Comparison of ENCODE assay signal across 24 cellular contexts in genomic region chr19:31976775-31977536, GRCh38.
"Had no signal": no experiment of that assay in that cellular context is flagged by ENCODE, and none has a peak within 500 bp of the region (broad histone marks: within the 10 kb centered on the region; RNA-seq: fewer than 3 reads in every experiment).

No MANE protein-coding gene starts in this region.

- H2AFZ ChIP-seq: parathyroid adenoma had no signal

- H3K4me3 ChIP-seq: left lung, mucosa of descending colon, right lobe of liver, tibial artery, upper lobe of left lung, uterus had no signal

- H3K4me1 ChIP-seq: left lung, parathyroid adenoma, right lobe of liver, tibial artery, upper lobe of left lung, uterus had no signal

- H3K36me3 ChIP-seq: left lung, neutrophil, right lobe of liver, tibial artery, upper lobe of left lung, uterus had no signal

- H3K9ac ChIP-seq: parathyroid adenoma had no signal

- H3K79me2 ChIP-seq: parathyroid adenoma had no signal

- H3K27ac ChIP-seq: left lung, neutrophil, parathyroid adenoma, right lobe of liver, tibial artery, upper lobe of left lung, uterus had no signal

- H3K9me3 ChIP-seq: left lung, mucosa of descending colon, neutrophil, right lobe of liver, tibial artery, upper lobe of left lung, uterus had no signal

- H3K27me3 ChIP-seq: left lung, neutrophil, right lobe of liver, tibial artery, upper lobe of left lung, uterus had no signal

- H3K4me3 Mint-ChIP-seq: dendritic cell treated with granulocyte-macrophage colony-stimulating factor and Interleukin-4, amounts not matched to agents 40 ng/mL and 50 ng/mL, for 4 days; mesothelial cell of epicardium; naive B cell; natural killer cell treated with Interleukin-12 subunit alpha and Interleukin-12 subunit beta and Interleukin-15 and Interleukin-18, amount 100 ng/mL, for 72 hours; neural crest cell; stimulated activated naive B cell treated with anti-CD40 and anti-IgM and Interleukin-4, amounts not matched to agents 10 μg/mL and 1 μg/mL and 100 μg/mL, for 72 hours; stimulated activated naive CD8-positive, alpha-beta T cell treated with anti-CD3 and anti-CD28 coated beads, Interleukin-15, Interleukin-2, amounts not matched to agents 100 ng/mL and 50 ng/mL, for 24 hours had no signal

- H3K9me3 Mint-ChIP-seq: mesothelial cell of epicardium; natural killer cell treated with Interleukin-12 subunit alpha and Interleukin-12 subunit beta and Interleukin-15 and Interleukin-18, amount 100 ng/mL, for 72 hours; neural crest cell had no signal

- H3K27ac Mint-ChIP-seq: dendritic cell treated with granulocyte-macrophage colony-stimulating factor and Interleukin-4, amounts not matched to agents 40 ng/mL and 50 ng/mL, for 4 days; mesothelial cell of epicardium; natural killer cell treated with Interleukin-12 subunit alpha and Interleukin-12 subunit beta and Interleukin-15 and Interleukin-18, amount 100 ng/mL, for 72 hours; progenitor cell of endocrine pancreas; stimulated activated naive B cell treated with anti-CD40 and anti-IgM and Interleukin-4, amounts not matched to agents 10 μg/mL and 1 μg/mL and 100 μg/mL, for 72 hours; stimulated activated naive CD8-positive, alpha-beta T cell treated with anti-CD3 and anti-CD28 coated beads, Interleukin-15, Interleukin-2, amounts not matched to agents 100 ng/mL and 50 ng/mL, for 24 hours had no signal

- H3K36me3 Mint-ChIP-seq: naive B cell; natural killer cell treated with Interleukin-12 subunit alpha and Interleukin-12 subunit beta and Interleukin-15 and Interleukin-18, amount 100 ng/mL, for 72 hours; stimulated activated naive B cell treated with anti-CD40 and anti-IgM and Interleukin-4, amounts not matched to agents 10 μg/mL and 1 μg/mL and 100 μg/mL, for 72 hours had no signal

- H3K4me1 Mint-ChIP-seq: naive B cell; neural crest cell; stimulated activated naive B cell treated with anti-CD40 and anti-IgM and Interleukin-4, amounts not matched to agents 10 μg/mL and 1 μg/mL and 100 μg/mL, for 72 hours had no signal

- DNase-seq: effector memory CD4-positive, alpha-beta T cell; erythroblast; hypothalamus; kidney; left lung; mesenchymal stem cell; mucosa of descending colon; naive B cell; right lobe of liver; small intestine; stimulated activated CD4-positive, alpha-beta T cell treated with anti-CD3 and anti-CD28 coated beads, Interleukin-15, amount 100 ng/mL, for 24 hours; stimulated activated CD4-positive, alpha-beta T cell treated with anti-CD3 and anti-CD28 coated beads, Interleukin-2, amount 100 ng/mL, for 48 hours; stimulated activated naive B cell treated with anti-CD40 and anti-IgM and Interleukin-4, amounts not matched to agents 10 μg/mL and 1 μg/mL and 100 μg/mL, for 72 hours; tibial artery; uterus had no signal

- H3K27me3 Mint-ChIP-seq: dendritic cell treated with granulocyte-macrophage colony-stimulating factor and Interleukin-4, amounts not matched to agents 40 ng/mL and 50 ng/mL, for 4 days; naive B cell; stimulated activated naive B cell treated with anti-CD40 and anti-IgM and Interleukin-4, amounts not matched to agents 10 μg/mL and 1 μg/mL and 100 μg/mL, for 72 hours; stimulated activated naive CD8-positive, alpha-beta T cell treated with anti-CD3 and anti-CD28 coated beads, Interleukin-15, Interleukin-2, amounts not matched to agents 100 ng/mL and 50 ng/mL, for 24 hours had no signal
